12 cellular contexts compared by ENCODE assay signal in genomic region chr19:10533656-10534386, GRCh38. TPM values are rescaled to one million over a fixed set of nuclear protein-coding genes. Genes with fewer than 3 reads are reported as not detected.
DNase-seq lines count a peak whose midpoint lies in the region; ATAC-seq and TF ChIP-seq lines count a peak whose summit lies in the region.
"Had no signal": no experiment of that assay in that cellular context is flagged by ENCODE, and none has a peak within 500 bp of the region (broad histone marks: within the 10 kb centered on the region; RNA-seq: fewer than 3 reads in every experiment).

No MANE protein-coding gene starts in this region.

- no peak overlapping the region for H3K4me3 ChIP-seq in heart left ventricle
- no peak overlapping the region for H3K4me3 ChIP-seq in adipocyte (ENCODE audit: low read length)
- H3K4me3 ChIP-seq in fibroblast of pulmonary artery (replicated peaks; ENCODE audit: low read depth, low read length) = no peak overlapping the region

- H3K27ac ChIP-seq in heart left ventricle = peak overlapping the region in 7 of 12 donors; percentile 4 to 62 (median 22)

- no peak overlapping the region for H3K9ac ChIP-seq in adipocyte (ENCODE audit: low read length)

- peaks cover 0 to 4% (median 0%) of the 10 kb centered on the region in 12 donors for H3K4me1 ChIP-seq in heart left ventricle
- H3K4me1 ChIP-seq in adipocyte (ENCODE audit: control insufficient read depth, insufficient read depth, low read length) = no peaks in the 10 kb centered on the region

- TF ChIP-seq CTCF in heart left ventricle (IDR thresholded peaks at IDR 0.05) = no peak
- TF ChIP-seq CTCF in fibroblast of pulmonary artery (IDR thresholded peaks at IDR 0.05; ENCODE audit: low read length, missing control alignments) = no peak

- DNase-seq in heart left ventricle = no peak
- no peak for DNase-seq in Right ventricle myocardium superior
- peak; percentile 92 for DNase-seq in adipocyte (ENCODE audit: low read depth)
- peak; percentile 87 for DNase-seq in fibroblast of pulmonary artery (ENCODE audit: low read depth)
- peak; percentile 68 for DNase-seq in stromal cell of bone marrow (ENCODE audit: low read depth)
- DNase-seq in activated T-cell treated with anti-CD3 and anti-CD28 coated beads, Interleukin-2, amount 50 U/mL, for 1 hour = no peak
- DNase-seq: activated CD4-positive, alpha-beta T cell treated with anti-CD3 and anti-CD28 coated beads for 48 hours; central memory CD4-positive, alpha-beta T cell; left cardiac atrium; NCI-H187 had no signal

- ATAC-seq in heart left ventricle = peak; percentile 15 to 55 (median 50)
- no peak for ATAC-seq in Right ventricle myocardium superior (ENCODE audit: poor library complexity)
- no peak for ATAC-seq in HG03378 (IDR thresholded peaks at IDR 0.05; ENCODE audit: unreplicated experiment)
- no peak for ATAC-seq in HG03097 (IDR thresholded peaks at IDR 0.05; ENCODE audit: low FRiP score, unreplicated experiment)

- intact Hi-C loops in heart left ventricle (cut with DNase I) (no loop called here), Right ventricle myocardium superior (cut with DNase I) (no loop called here)

- H3K9me3 ChIP-seq in heart left ventricle = no peaks in the 10 kb centered on the region
- no peaks in the 10 kb centered on the region for H3K9me3 ChIP-seq in adipocyte (ENCODE audit: control insufficient read depth, low read length)

- no peaks in the 10 kb centered on the region for H3K36me3 ChIP-seq in heart left ventricle
- H3K36me3 ChIP-seq in adipocyte (ENCODE audit: control insufficient read depth, insufficient read depth, low read length, severe bottlenecking) = no peaks in the 10 kb centered on the region

- H3K27me3 ChIP-seq in heart left ventricle = peaks cover 0 to 5% (median 0%) of the 10 kb centered on the region in 9 donors
- peaks cover 19% of the 10 kb centered on the region for H3K27me3 ChIP-seq in adipocyte (replicated peaks; ENCODE audit: control insufficient read depth, insufficient read depth, low read length)

- WGBS in heart left ventricle, 4 donors = 76 to 84% (median 79%) methylated on average over 10 of the region's 10 CpGs

- no peak for TF ChIP-seq POLR2A in heart left ventricle (IDR thresholded peaks at IDR 0.05)

RNA-seq across cellular contexts. Expression of gene ATG4D, which starts 9.9 kb away (rescaled TPM):
- total RNA-seq in heart left ventricle (10 to 100 TPM; 47.3 to 76.1 (median 55.3) TPM), Right ventricle myocardium superior (46.4 TPM)
- polyA plus RNA-seq in heart left ventricle = 10 to 100 TPM; 55.9 to 83.5 TPM

RNA-seq across cellular contexts. Expression of gene S1PR5, which starts 16.6 kb away (rescaled TPM):
- total RNA-seq in heart left ventricle (1 to 10 TPM in 1 of 9 donors, under 1 TPM in 5, not detected in 3; 0.23 to 1.7 (median 0.32) TPM), Right ventricle myocardium superior (0.13 TPM)
- under 1 TPM in 1 of 2 donors, not detected in 1; 0.10 TPM for polyA plus RNA-seq in heart left ventricle

RNA-seq across cellular contexts. Expression of gene KEAP1, which starts 30.7 kb away (rescaled TPM):
- total RNA-seq in heart left ventricle = 10 to 100 TPM; 52.8 to 94.2 (median 65.4) TPM
- polyA plus RNA-seq in heart left ventricle = 10 to 100 TPM; 68.3 to 71.3 TPM
- 78.3 TPM for total RNA-seq in Right ventricle myocardium superior

RNA-seq across cellular contexts. Expression of gene KRI1, which starts 32.0 kb away (rescaled TPM):
- 10 to 100 TPM in 6 of 9 donors, 1 to 10 TPM in 3; 6.7 to 13.0 (median 10.4) TPM for total RNA-seq in heart left ventricle
- 10 to 100 TPM in 1 of 2 donors, 1 to 10 TPM in 1; 9.8 to 15.0 TPM for polyA plus RNA-seq in heart left ventricle
- total RNA-seq in Right ventricle myocardium superior = 10.4 TPM

RNA-seq across cellular contexts. Expression of gene CDKN2D, which starts 35.0 kb away (rescaled TPM):
- total RNA-seq in heart left ventricle (10 to 100 TPM in 6 of 9 donors, 1 to 10 TPM in 3; 6.8 to 19.9 (median 11.8) TPM), Right ventricle myocardium superior (6.9 TPM)
- polyA plus RNA-seq in heart left ventricle = 10 to 100 TPM; 11.1 to 28.0 TPM

Comparison
In these comparisons a context has a peak if more than half of its experiments do, and no peak if none do; other contexts are left out.
1. ATAC-seq: peak in heart left ventricle (4 of 4); none in Right ventricle myocardium superior (single experiment), HG03378 (single experiment) and HG03097 (single experiment).
2. DNase-seq: peak in adipocyte (single experiment), fibroblast of pulmonary artery (single experiment) and stromal cell of bone marrow (single experiment); none in heart left ventricle (0 of 5), Right ventricle myocardium superior (single experiment) and activated T-cell treated with anti-CD3 and anti-CD28 coated beads, Interleukin-2, amount 50 U/mL, for 1 hour (single experiment).